In the genomic region with DNA sequence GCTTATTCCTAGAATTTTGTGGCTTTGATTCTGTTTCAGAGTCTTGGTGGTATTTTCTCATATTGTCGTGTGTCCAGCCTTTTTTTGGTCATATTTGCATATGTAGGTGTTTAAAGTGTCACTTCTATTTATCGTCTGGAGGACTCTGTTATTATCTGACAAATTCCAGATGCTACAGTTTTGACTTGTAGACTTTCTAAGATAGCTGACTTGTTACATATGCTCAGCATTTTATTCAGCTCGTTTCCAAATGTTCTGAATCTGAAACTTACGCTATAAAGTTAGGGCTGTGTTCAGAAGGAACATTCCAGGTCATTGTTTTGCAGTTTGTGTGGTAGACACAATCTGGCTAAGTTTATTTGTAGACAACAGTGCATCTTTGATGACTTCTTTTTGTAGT, we compare ENCODE assay signal across 9 cellular contexts. TPM values are rescaled to one million over a fixed set of nuclear protein-coding genes. Genes with fewer than 3 reads are reported as not detected.
DNase-seq lines count a peak whose midpoint lies in the region; ATAC-seq and TF ChIP-seq lines count a peak whose summit lies in the region.
"Had no signal": no experiment of that assay in that cellular context is flagged by ENCODE, and none has a peak within 500 bp of the region (broad histone marks: within the 10 kb centered on the region; RNA-seq: fewer than 3 reads in every experiment).

No MANE protein-coding gene starts in this region.

- H3K9me2 ChIP-seq in PC-3 (replicated peaks; ENCODE audit: low read length) = no peaks in the 10 kb centered on the region

- CTCF ChIA-PET in Caco-2 (lab: Charles Lee) (interaction anchor here (2.3 kb wide), 1 partner anchor 60 kb away, joined by 8 read pairs; no protein-coding TSS in a partner anchor), PC-3 (lab: Charles Lee) (no interaction called here)

- H2AFZ ChIP-seq in PC-3 (ENCODE audit: low read length) = no peak overlapping the region
- H2AFZ ChIP-seq in osteoblast (ENCODE audit: low read length) = no peak overlapping the region

- H3K36me3 ChIP-seq in Caco-2 (ENCODE audit: control insufficient read depth, insufficient read depth, low read length) (no peaks in the 10 kb centered on the region), PC-3 (ENCODE audit: low read depth, low read length) (peaks cover 28% of the 10 kb centered on the region), osteoblast (ENCODE audit: insufficient read depth, low read length) (peaks cover 29% of the 10 kb centered on the region)

- ATAC-seq in PC-3 (no peak), HG03108 (IDR thresholded peaks at IDR 0.05; ENCODE audit: unreplicated experiment) (no peak), HG03039 (IDR thresholded peaks at IDR 0.05; ENCODE audit: unreplicated experiment) (no peak), HG03045 (IDR thresholded peaks at IDR 0.05; ENCODE audit: unreplicated experiment) (no peak)

- H4K20me1 ChIP-seq in PC-3 (ENCODE audit: low read length) (peaks cover 48% of the 10 kb centered on the region), osteoblast (ENCODE audit: insufficient read depth, low read length) (peaks cover 49% of the 10 kb centered on the region)

- POLR2A ChIA-PET in Caco-2 (lab: Charles Lee) (interaction anchor here (1.2 kb wide), 1 partner anchor 26 kb away, joined by 5 read pairs; no protein-coding TSS in a partner anchor), PC-3 (lab: Charles Lee; ENCODE audit: unreplicated experiment) (no interaction called here)

- DNase-seq in Caco-2 (no peak), PC-3 (no peak), endothelial cell (ENCODE audit: low spot score) (no peak), osteoblast (ENCODE audit: insufficient read length, low spot score, missing footprints) (peak; percentile 38)
- no peak for DNase-seq in effector CD4-positive, alpha-beta T cell
- DNase-seq: NCI-H524 treated with DMSO at 0.1 percent for 48 hours had no signal

- H3K9me3 Mint-ChIP-seq in Caco-2 (ENCODE audit: unreplicated experiment) (no peaks in the 10 kb centered on the region), endothelial cell (ENCODE audit: unreplicated experiment) (no peaks in the 10 kb centered on the region)

- no peak overlapping the region for H3K27ac Mint-ChIP-seq in Caco-2 (ENCODE audit: unreplicated experiment)
- peak overlapping the region; percentile 90 for H3K27ac Mint-ChIP-seq in endothelial cell (ENCODE audit: unreplicated experiment)

- H3K4me3 Mint-ChIP-seq in Caco-2 (ENCODE audit: unreplicated experiment) (peak overlapping the region; percentile 98), endothelial cell (ENCODE audit: unreplicated experiment) (peak overlapping the region; percentile 99)

- H3K36me3 Mint-ChIP-seq in Caco-2 (ENCODE audit: insufficient read depth, unreplicated experiment) (peaks cover 73% of the 10 kb centered on the region), endothelial cell (ENCODE audit: low read depth, unreplicated experiment) (peaks cover 6% of the 10 kb centered on the region)

- H3K9ac ChIP-seq in PC-3 (ENCODE audit: low read length) = peak overlapping the region; percentile 83

- H3K9me3 ChIP-seq in Caco-2 (no peaks in the 10 kb centered on the region), PC-3 (ENCODE audit: low read length) (no peaks in the 10 kb centered on the region), osteoblast (ENCODE audit: low read depth, low read length) (no peaks in the 10 kb centered on the region)

- intact Hi-C loops in Caco-2 (cut with micrococcal nuclease; ENCODE audit: unreplicated experiment) = no loop called here
- intact Hi-C loops in PC-3 (cut with micrococcal nuclease) = loop anchor here (5.0 kb wide), 2 partner anchors 39 to 151 kb away; partner anchors contain the start of gene SHQ1

- H3K4me2 ChIP-seq in PC-3 (ENCODE audit: low read length) (peak overlapping the region; percentile 94), osteoblast (ENCODE audit: insufficient read depth, low read length) (peak overlapping the region; percentile 90)

- no peak overlapping the region for H3K27ac ChIP-seq in PC-3 (ENCODE audit: low read length)
- peak overlapping the region; percentile 89 for H3K27ac ChIP-seq in osteoblast (ENCODE audit: low read depth, low read length)

- peaks cover 29% of the 10 kb centered on the region for H3K4me1 ChIP-seq in Caco-2
- peaks cover 28% of the 10 kb centered on the region for H3K4me1 ChIP-seq in PC-3 (ENCODE audit: insufficient read depth, low read length)
- peaks cover 29% of the 10 kb centered on the region for H3K4me1 ChIP-seq in osteoblast (ENCODE audit: insufficient read depth, low read length)

- no peaks in the 10 kb centered on the region for H3K27me3 ChIP-seq in Caco-2 (replicated peaks; ENCODE audit: control insufficient read depth, insufficient read depth, low read length)
- no peaks in the 10 kb centered on the region for H3K27me3 ChIP-seq in PC-3 (ENCODE audit: low read length)
- H3K27me3 ChIP-seq in osteoblast (ENCODE audit: insufficient read depth, low read length) = no peaks in the 10 kb centered on the region

- peak overlapping the region; percentile 91 for H3K4me3 ChIP-seq in Caco-2 (ENCODE audit: low read depth, low read length)
- peak overlapping the region; percentile 85 for H3K4me3 ChIP-seq in PC-3 (ENCODE audit: low read length)
- peak overlapping the region; percentile 92 for H3K4me3 ChIP-seq in osteoblast (ENCODE audit: insufficient read depth, low read length)

- BruUV-seq in Caco-2 (replicated peaks; lab: Mats Ljungman, UMichigan) = no TSS peak
- no TSS peak for BruUV-seq in PC-3 (replicated peaks; lab: Mats Ljungman, UMichigan)

- peaks cover 25% of the 10 kb centered on the region for H3K4me1 Mint-ChIP-seq in Caco-2 (ENCODE audit: low read depth, unreplicated experiment)
- peaks cover 36% of the 10 kb centered on the region for H3K4me1 Mint-ChIP-seq in endothelial cell (ENCODE audit: unreplicated experiment)

- TF ChIP-seq CTCF in Caco-2 (IDR thresholded peaks at IDR 0.05; ENCODE audit: insufficient read depth in 1 of 2, low read depth in 1 of 2, low read length in 1 of 2, severe bottlenecking in 1 of 2, unreplicated experiment in 1 of 2) = no peak
- no peak for TF ChIP-seq CTCF in PC-3 (conservative IDR thresholded peaks at IDR 0.05; ENCODE audit: low read depth, low read length)
- TF ChIP-seq CTCF in endothelial cell (IDR thresholded peaks at IDR 0.05; ENCODE audit: unreplicated experiment) = no peak
- TF ChIP-seq CTCF in osteoblast (IDR thresholded peaks at IDR 0.05; ENCODE audit: extremely low read depth, low read depth, low read length) = no peak

- H3K79me2 ChIP-seq in PC-3 (ENCODE audit: low read length) (peaks cover 65% of the 10 kb centered on the region), osteoblast (ENCODE audit: insufficient read depth, low read length) (peaks cover 65% of the 10 kb centered on the region)

- no peaks in the 10 kb centered on the region for H3F3A ChIP-seq in PC-3 (ENCODE audit: low read length, unreplicated experiment)

- H3K27me3 Mint-ChIP-seq in Caco-2 (ENCODE audit: insufficient read depth, unreplicated experiment) (no peaks in the 10 kb centered on the region), endothelial cell (ENCODE audit: unreplicated experiment) (peaks cover 5% of the 10 kb centered on the region)

RNA-seq across cellular contexts. Expression of gene PPP4R2, which starts 1.9 kb away (rescaled TPM):
- total RNA-seq in Caco-2 (2022) (91.3 and 93.6 TPM in 2 replicates), PC-3 (2014; rRNA removed) (40.5 and 62.7 TPM in 2 replicates), endothelial cell (ENCODE audit: unreplicated experiment) (100.0 TPM), osteoblast (83.7 and 84.3 TPM in 2 replicates)
